14 cellular contexts compared by ENCODE assay signal in genomic region chr4:160026720-160027119, GRCh38.
A peak's percentile ranks its signal among the peaks of the same experiment; 100 is the strongest.
DNase-seq lines count a peak whose midpoint lies in the region; TF ChIP-seq lines count a peak whose summit lies in the region.
"Had no signal": no experiment of that assay in that cellular context is flagged by ENCODE, and none has a peak within 500 bp of the region (broad histone marks: within the 10 kb centered on the region; RNA-seq: fewer than 3 reads in every experiment).

No MANE protein-coding gene starts in this region.

- TF ChIP-seq CTCF in choroid plexus epithelial cell (conservative IDR thresholded peaks at IDR 0.05; ENCODE audit: low read depth, low read length) (no peak), dorsolateral prefrontal cortex (IDR thresholded peaks at IDR 0.05 in 54 of 56, conservative IDR thresholded peaks at IDR 0.05 in 2 of 56; ENCODE audit: low read depth in 1 of 56, partially characterized antibody in 56 of 56) (no peak), OCI-LY7 (conservative IDR thresholded peaks at IDR 0.05; ENCODE audit: low read length) (no peak)

- H3K79me2 ChIP-seq in OCI-LY7 (ENCODE audit: insufficient read depth, low read depth, low read length): no peaks in the 10 kb centered on the region

- intact Hi-C loops in dorsolateral prefrontal cortex (cut with DNase I) (no loop called here), OCI-LY7 (cut with micrococcal nuclease; ENCODE audit: unreplicated experiment) (no loop called here)

- H3K36me3 ChIP-seq in NT2/D1 (ENCODE audit: insufficient read depth, insufficient read length, low read length) (no peaks in the 10 kb centered on the region), OCI-LY7 (ENCODE audit: insufficient read depth, low read length) (no peaks in the 10 kb centered on the region)
- H3K36me3 ChIP-seq: ascending aorta had no signal

- H3K27ac ChIP-seq in dorsolateral prefrontal cortex: no peak overlapping the region
- H3K27ac ChIP-seq in OCI-LY7 (ENCODE audit: low read depth, low read length, poor library complexity, severe bottlenecking): no peak overlapping the region
- H3K27ac ChIP-seq: ascending aorta had no signal

- no peak overlapping the region for H2AFZ ChIP-seq in OCI-LY7 (ENCODE audit: low read length)

- H3K4me2 ChIP-seq in OCI-LY7 (ENCODE audit: low read length): no peak overlapping the region

- CTCF ChIA-PET in OCI-LY7 (lab: Charles Lee; ENCODE audit: unreplicated experiment): no interaction called here

- no peak overlapping the region for H3K4me3 ChIP-seq in NT2/D1 (ENCODE audit: insufficient read length, low read depth)
- no peak overlapping the region for H3K4me3 ChIP-seq in choroid plexus epithelial cell (ENCODE audit: low read depth, low read length)
- H3K4me3 ChIP-seq in dorsolateral prefrontal cortex: no peak overlapping the region
- H3K4me3 ChIP-seq in OCI-LY7 (ENCODE audit: low read depth, low read length, poor library complexity, severe bottlenecking): no peak overlapping the region
- H3K4me3 ChIP-seq: ascending aorta had no signal

- no peaks in the 10 kb centered on the region for H3K9me2 ChIP-seq in OCI-LY7 (ENCODE audit: insufficient read depth, low read length)

- no peak overlapping the region for H3K9ac ChIP-seq in NT2/D1 (ENCODE audit: insufficient read length, low read depth)

- peak; percentile 20 for DNase-seq in HPDE6-E6E7 (ENCODE audit: extremely low spot score)
- peak; percentile 5 for DNase-seq in NT2/D1 (ENCODE audit: low read depth, low spot score)
- peak; percentile 39 for DNase-seq in choroid plexus epithelial cell (ENCODE audit: low read depth)
- peak; percentile 53 for DNase-seq in myocyte (ENCODE audit: low read depth)
- no peak for DNase-seq in AG08395 (ENCODE audit: low spot score)
- no peak for DNase-seq in dorsolateral prefrontal cortex
- DNase-seq in OCI-LY7 (ENCODE audit: low spot score): no peak
- no peak for DNase-seq in COLO829 (ENCODE audit: low spot score)
- DNase-seq: activated CD4-positive, alpha-beta memory T cell treated with anti-CD3 and anti-CD28 coated beads, Interleukin-2, amount 10 ng/mL, durations not matched to agents 7 days and 5 days; activated effector memory CD4-positive, alpha-beta T cell treated with Interleukin-2 at 50 U/mL for 16 hours; CD4-positive, alpha-beta memory T cell; hippocampal formation; NCI-H2107 had no signal

- H3K9me3 ChIP-seq in NT2/D1 (ENCODE audit: insufficient read depth, low read length) (no peaks in the 10 kb centered on the region), OCI-LY7 (ENCODE audit: low read length) (no peaks in the 10 kb centered on the region)
- H3K9me3 ChIP-seq: ascending aorta had no signal

- H3K4me1 ChIP-seq in NT2/D1 (ENCODE audit: insufficient read depth, insufficient read length): no peaks in the 10 kb centered on the region
- H3K4me1 ChIP-seq in OCI-LY7 (ENCODE audit: insufficient read depth, low read length, poor library complexity, severe bottlenecking): no peaks in the 10 kb centered on the region
- H3K4me1 ChIP-seq: ascending aorta had no signal

- no TSS peak for BruUV-seq in OCI-LY7 (replicated peaks; lab: Mats Ljungman, UMichigan)

- H3K27me3 ChIP-seq in NT2/D1 (ENCODE audit: insufficient read depth, insufficient read length): no peaks in the 10 kb centered on the region
- no peaks in the 10 kb centered on the region for H3K27me3 ChIP-seq in dorsolateral prefrontal cortex
- H3K27me3 ChIP-seq: ascending aorta had no signal

- POLR2A ChIA-PET in OCI-LY7 (lab: Charles Lee): no interaction called here

- H4K20me1 ChIP-seq in OCI-LY7 (ENCODE audit: insufficient read depth, low read length): no peaks in the 10 kb centered on the region

Comparison
In these comparisons a context has a peak if more than half of its experiments do, and no peak if none do; other contexts are left out.
1. DNase-seq: peak in HPDE6-E6E7 (single experiment), NT2/D1 (single experiment), choroid plexus epithelial cell (single experiment) and myocyte (single experiment); none in AG08395 (single experiment), dorsolateral prefrontal cortex (0 of 10), OCI-LY7 (single experiment) and COLO829 (single experiment).